ENCODE assay signal across 22 cellular contexts in genomic region chr9:97970106-97970505, GRCh38. TPM values are rescaled to one million over a fixed set of nuclear protein-coding genes. Genes with fewer than 3 reads are reported as not detected.
DNase-seq lines count a peak whose midpoint lies in the region; ATAC-seq and TF ChIP-seq lines count a peak whose summit lies in the region.
"Had no signal": no experiment of that assay in that cellular context is flagged by ENCODE, and none has a peak within 500 bp of the region (broad histone marks: within the 10 kb centered on the region; RNA-seq: fewer than 3 reads in every experiment).

No MANE protein-coding gene starts in this region.

- peak; percentile 29 for ATAC-seq in CD4-positive, alpha-beta T cell (ENCODE audit: poor library complexity)

- H3K9me3 Mint-ChIP-seq in CD4-positive, alpha-beta T cell: peaks cover under 1% of the 10 kb centered on the region
- peaks cover under 1% of the 10 kb centered on the region for H3K9me3 Mint-ChIP-seq in activated naive CD8-positive, alpha-beta T cell treated with anti-CD3 and anti-CD28 coated beads for 36 hours

- peak overlapping the region; percentile 36 for H3K4me2 ChIP-seq in BLaER1

- H3K4me3 ChIP-seq in BLaER1: no peak overlapping the region
- H3K4me3 ChIP-seq: SK-N-MC had no signal

- H3K4me3 Mint-ChIP-seq in CD4-positive, alpha-beta T cell: peak overlapping the region; percentile 80
- peak overlapping the region; percentile 51 for H3K4me3 Mint-ChIP-seq in activated naive CD8-positive, alpha-beta T cell treated with anti-CD3 and anti-CD28 coated beads for 36 hours
- H3K4me3 Mint-ChIP-seq: CD8-positive, alpha-beta memory T cell had no signal

- H3K36me3 ChIP-seq in BLaER1: no peaks in the 10 kb centered on the region

- no peak for DNase-seq in CD4-positive, alpha-beta T cell
- DNase-seq in NCI-H69 (lab: John Stamatoyannopoulos, UW) (peak; percentile 50), NCI-H2081 treated with DMSO at 0.1 percent for 48 hours (lab: John Stamatoyannopoulos, UW) (no peak), GM19238 (ENCODE audit: insufficient read length, low spot score) (no peak)
- DNase-seq in activated naive CD8-positive, alpha-beta T cell treated with anti-CD3 and anti-CD28 coated beads for 36 hours: no peak
- no peak for DNase-seq in activated CD4-positive, CD25-positive, alpha-beta regulatory T cell (lab: John Stamatoyannopoulos, UW)
- DNase-seq: DMS53, EL, GF-D8, IMR-90, MM.1S, NCI-H1048, NCI-H1436, NCI-H187 treated with DMSO at 0.1 percent for 48 hours, SHP77 treated with DMSO at 0.1 percent for 48 hours had no signal

- no peak overlapping the region for H3K9ac ChIP-seq in BLaER1

- H4K20me1 ChIP-seq in BLaER1: no peaks in the 10 kb centered on the region

- peak overlapping the region; percentile 79 for H3K27ac Mint-ChIP-seq in CD4-positive, alpha-beta T cell
- no peak overlapping the region for H3K27ac Mint-ChIP-seq in activated naive CD8-positive, alpha-beta T cell treated with anti-CD3 and anti-CD28 coated beads for 36 hours
- H3K27ac Mint-ChIP-seq: CD8-positive, alpha-beta memory T cell had no signal

- no peaks in the 10 kb centered on the region for H3K27me3 ChIP-seq in BLaER1
- no peaks in the 10 kb centered on the region for H3K27me3 ChIP-seq in CD4-positive, alpha-beta T cell (ENCODE audit: control insufficient read depth, insufficient read depth, low read length)

- no peak for TF ChIP-seq CTCF in CD4-positive, alpha-beta T cell (IDR thresholded peaks at IDR 0.05)

- CTCF ChIA-PET in CD4-positive, alpha-beta T cell (lab: Charles Lee): no interaction called here

- no peak overlapping the region for H3K27ac ChIP-seq in BLaER1
- no peak overlapping the region for H3K27ac ChIP-seq in CD4-positive, alpha-beta T cell (ENCODE audit: low read depth, low read length)
- H3K27ac ChIP-seq: RWPE1, SK-N-MC had no signal

- H3K27me3 Mint-ChIP-seq in CD4-positive, alpha-beta T cell: peaks cover 4% of the 10 kb centered on the region
- H3K27me3 Mint-ChIP-seq in activated naive CD8-positive, alpha-beta T cell treated with anti-CD3 and anti-CD28 coated beads for 36 hours: no peaks in the 10 kb centered on the region

- H3K36me3 Mint-ChIP-seq in CD4-positive, alpha-beta T cell (ENCODE audit: low read depth): no peaks in the 10 kb centered on the region
- peaks cover under 1% of the 10 kb centered on the region for H3K36me3 Mint-ChIP-seq in activated naive CD8-positive, alpha-beta T cell treated with anti-CD3 and anti-CD28 coated beads for 36 hours
- H3K36me3 Mint-ChIP-seq: CD8-positive, alpha-beta memory T cell had no signal

- peaks cover 11% of the 10 kb centered on the region for H3K4me1 Mint-ChIP-seq in CD4-positive, alpha-beta T cell (ENCODE audit: low read depth)
- H3K4me1 Mint-ChIP-seq in activated naive CD8-positive, alpha-beta T cell treated with anti-CD3 and anti-CD28 coated beads for 36 hours: peaks cover 12% of the 10 kb centered on the region
- H3K4me1 Mint-ChIP-seq: CD8-positive, alpha-beta memory T cell had no signal

- H3K9me3 ChIP-seq in BLaER1: peaks cover 4% of the 10 kb centered on the region; the same call in 1 of the 2 replicates
- no peaks in the 10 kb centered on the region for H3K9me3 ChIP-seq in CD4-positive, alpha-beta T cell (ENCODE audit: control insufficient read depth, low read length)

- intact Hi-C loops in CD4-positive, alpha-beta T cell (cut with DNase I, micrococcal nuclease): no loop called here

- POLR2A ChIA-PET in CD4-positive, alpha-beta T cell (lab: Charles Lee): interaction anchor here (0.6 to 3.3 kb wide), 3 partner anchors 10 to 233 kb away, joined by 3 to 22 read pairs (median 3); partner anchors contain the start of gene ANP32B

- peaks cover 24% of the 10 kb centered on the region for H3K4me1 ChIP-seq in BLaER1

RNA-seq across cellular contexts. Expression of gene ANP32B, which starts 13.0 kb away (rescaled TPM):
- 100 to 1,000 TPM; 178 to 192 TPM for total RNA-seq in CD4-positive, alpha-beta T cell
- total RNA-seq in activated naive CD8-positive, alpha-beta T cell treated with anti-CD3 and anti-CD28 coated beads for 36 hours: 100 to 1,000 TPM; 397 to 405 TPM

RNA-seq across cellular contexts. Expression of gene HEMGN, which starts 32.1 kb away (rescaled TPM):
- total RNA-seq in CD4-positive, alpha-beta T cell: under 1 TPM; 0.30 to 0.34 TPM
- 1 to 10 TPM; 1.9 to 2.6 TPM for total RNA-seq in activated naive CD8-positive, alpha-beta T cell treated with anti-CD3 and anti-CD28 coated beads for 36 hours
- total RNA-seq: A673, IMR-90, LHCN-M2, NCI-H460 had no signal

RNA-seq across cellular contexts. Expression of gene TRMO, which starts 47.8 kb away (rescaled TPM):
- total RNA-seq in CD4-positive, alpha-beta T cell: 10 to 100 TPM; 42.8 to 45.8 TPM
- 10 to 100 TPM; 17.7 to 18.1 TPM for total RNA-seq in activated naive CD8-positive, alpha-beta T cell treated with anti-CD3 and anti-CD28 coated beads for 36 hours
